Comparison of ENCODE assay signal across 12 cellular contexts in the genomic region with DNA sequence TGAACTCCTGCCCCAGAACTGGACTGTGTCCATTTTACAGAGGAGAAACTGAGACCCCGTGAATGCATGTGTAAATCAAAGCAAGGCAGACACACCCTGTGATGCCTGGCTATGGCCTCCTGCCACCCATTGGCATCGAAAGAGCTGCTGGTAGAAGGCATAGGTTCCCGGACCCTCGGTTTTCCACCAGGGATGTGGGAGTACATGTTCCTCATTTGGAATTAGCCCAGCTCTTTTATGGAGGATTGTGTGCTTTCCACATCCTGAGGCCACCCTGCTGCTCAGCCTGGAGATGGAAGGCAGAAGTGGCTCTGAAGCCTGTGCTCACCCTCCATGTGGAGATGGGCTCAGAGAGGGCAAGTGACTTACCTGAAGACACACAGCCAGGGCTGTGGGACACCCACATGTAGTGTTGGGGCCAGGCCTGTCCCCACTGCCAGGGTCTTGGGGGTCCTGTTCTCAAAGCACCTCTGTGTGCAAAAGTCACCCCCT. TPM values are rescaled to one million over a fixed set of nuclear protein-coding genes. Genes with fewer than 3 reads are reported as not detected.
A peak's percentile ranks its signal among the peaks of the same experiment; 100 is the strongest.
DNase-seq lines count a peak whose midpoint lies in the region; ATAC-seq and TF ChIP-seq lines count a peak whose summit lies in the region.
"Had no signal": no experiment of that assay in that cellular context is flagged by ENCODE, and none has a peak within 500 bp of the region (broad histone marks: within the 10 kb centered on the region; RNA-seq: fewer than 3 reads in every experiment).

No MANE protein-coding gene starts in this region.

- H3K27me3 ChIP-seq in DND-41 (ENCODE audit: insufficient read depth, low read length, poor library complexity) (no peaks in the 10 kb centered on the region), HL-60 (ENCODE audit: insufficient read depth, poor library complexity, severe bottlenecking) (no peaks in the 10 kb centered on the region), gastroesophageal sphincter (peaks cover 18% of the 10 kb centered on the region)
- H3K27me3 ChIP-seq: left lung had no signal

- no peak overlapping the region for H3K4me2 ChIP-seq in DND-41 (ENCODE audit: insufficient read depth, low read length)

- H3K27ac Mint-ChIP-seq in activated naive CD8-positive, alpha-beta T cell treated with anti-CD3 and anti-CD28 coated beads, Interleukin-2, amount 10 ng/mL, durations not matched to agents 7 days and 5 days = peak overlapping the region; percentile 93

- H3K4me3 ChIP-seq in DND-41 (ENCODE audit: low read depth in 1 of 2, low read length in 2 of 2) (no peak overlapping the region), HL-60 (replicated peaks; ENCODE audit: insufficient read depth, low read length) (no peak overlapping the region), gastroesophageal sphincter (no peak overlapping the region)
- H3K4me3 ChIP-seq: dorsolateral prefrontal cortex, left lung had no signal

- no peak for DNase-seq in DND-41
- DNase-seq in HL-60 (ENCODE audit: low read depth in 1 of 2, low spot score in 1 of 2) = no peak
- DNase-seq in activated naive CD8-positive, alpha-beta T cell treated with anti-CD3 and anti-CD28 coated beads, Interleukin-2, amount 10 ng/mL, durations not matched to agents 7 days and 5 days = no peak
- DNase-seq in omental fat pad (ENCODE audit: low spot score) = no peak
- DNase-seq in amniotic stem cell (lab: John Stamatoyannopoulos, UW) = no peak
- DNase-seq: dorsolateral prefrontal cortex, NCI-H1092 had no signal

- peaks cover 54% of the 10 kb centered on the region for H3K4me1 ChIP-seq in DND-41 (ENCODE audit: insufficient read depth, low read length)
- peaks cover 0 to 27% (median 12%) of the 10 kb centered on the region in 3 donors for H3K4me1 ChIP-seq in gastroesophageal sphincter

- H3K4me1 Mint-ChIP-seq in activated naive CD8-positive, alpha-beta T cell treated with anti-CD3 and anti-CD28 coated beads, Interleukin-2, amount 10 ng/mL, durations not matched to agents 7 days and 5 days = peaks cover 54% of the 10 kb centered on the region

- no peak for TF ChIP-seq CTCF in DND-41 (IDR thresholded peaks at IDR 0.05; ENCODE audit: borderline replicate concordance, extremely low read depth, low read length, poor library complexity, severe bottlenecking)
- TF ChIP-seq CTCF in HL-60 (IDR thresholded peaks at IDR 0.05; ENCODE audit: insufficient read depth, low read length) = no peak
- no peak for TF ChIP-seq CTCF in omental fat pad (IDR thresholded peaks at IDR 0.05)
- no peak for TF ChIP-seq CTCF in gastroesophageal sphincter (IDR thresholded peaks at IDR 0.05)

- H2AFZ ChIP-seq in DND-41 (ENCODE audit: low read depth, low read length) = no peak overlapping the region

- no peaks in the 10 kb centered on the region for H3K9me3 ChIP-seq in DND-41 (ENCODE audit: insufficient read depth, low read length, severe bottlenecking)
- no peaks in the 10 kb centered on the region for H3K9me3 ChIP-seq in gastroesophageal sphincter
- H3K9me3 ChIP-seq: left lung had no signal

- no peak for TF ChIP-seq EP300 in gastroesophageal sphincter (IDR thresholded peaks at IDR 0.05)

- no peak for TF ChIP-seq POLR2A in gastroesophageal sphincter (IDR thresholded peaks at IDR 0.05)

- peaks cover 16% of the 10 kb centered on the region for H3K36me3 Mint-ChIP-seq in activated naive CD8-positive, alpha-beta T cell treated with anti-CD3 and anti-CD28 coated beads, Interleukin-2, amount 10 ng/mL, durations not matched to agents 7 days and 5 days

- H3K9ac ChIP-seq in DND-41 (ENCODE audit: low read depth, low read length) = no peak overlapping the region

- no peaks in the 10 kb centered on the region for H3K36me3 ChIP-seq in DND-41 (ENCODE audit: insufficient read depth, low read length)
- no peaks in the 10 kb centered on the region for H3K36me3 ChIP-seq in gastroesophageal sphincter
- H3K36me3 ChIP-seq: left lung had no signal

- ATAC-seq in DND-41 (ENCODE audit: insufficient read depth, low read depth) = no peak
- no peak for ATAC-seq in activated naive CD8-positive, alpha-beta T cell treated with anti-CD3 and anti-CD28 coated beads, Interleukin-2, amount 10 ng/mL, durations not matched to agents 7 days and 5 days (ENCODE audit: low read depth)
- ATAC-seq in omental fat pad (ENCODE audit: low FRiP score) = peak; percentile 3
- ATAC-seq in GM19395 (IDR thresholded peaks at IDR 0.05; ENCODE audit: unreplicated experiment) = no peak
- no peak for ATAC-seq in gastroesophageal sphincter

- POLR2A ChIA-PET in activated naive CD8-positive, alpha-beta T cell treated with anti-CD3 and anti-CD28 coated beads, Interleukin-2, amount 10 ng/mL, durations not matched to agents 7 days and 5 days (lab: Charles Lee) = interaction anchor here (1.0 to 3.2 kb wide), 6 partner anchors 22 to 104 kb away, joined by 3 to 39 read pairs (median 4); partner anchors contain the start of gene CARD19

- H3K79me2 ChIP-seq in DND-41 (ENCODE audit: insufficient read depth, low read length) = no peaks in the 10 kb centered on the region

- no peaks in the 10 kb centered on the region for H3K9me3 Mint-ChIP-seq in activated naive CD8-positive, alpha-beta T cell treated with anti-CD3 and anti-CD28 coated beads, Interleukin-2, amount 10 ng/mL, durations not matched to agents 7 days and 5 days

- no peaks in the 10 kb centered on the region for H3K27me3 Mint-ChIP-seq in activated naive CD8-positive, alpha-beta T cell treated with anti-CD3 and anti-CD28 coated beads, Interleukin-2, amount 10 ng/mL, durations not matched to agents 7 days and 5 days

- H3K4me3 Mint-ChIP-seq in activated naive CD8-positive, alpha-beta T cell treated with anti-CD3 and anti-CD28 coated beads, Interleukin-2, amount 10 ng/mL, durations not matched to agents 7 days and 5 days = peak overlapping the region; percentile 95

- H3K27ac ChIP-seq in DND-41 (ENCODE audit: low read length) (peak overlapping the region; percentile 85), HL-60 (replicated peaks) (peak overlapping the region; percentile 42), gastroesophageal sphincter (no peak overlapping the region)
- H3K27ac ChIP-seq: dorsolateral prefrontal cortex, left lung had no signal

- no peaks in the 10 kb centered on the region for H4K20me1 ChIP-seq in DND-41 (ENCODE audit: insufficient read depth, low read length)

- 60 to 100% methylated on average over 1 of the region's 4 CpGs for WGBS in gastroesophageal sphincter (ENCODE audit: low coverage in 1 of 2), 2 donors

RNA-seq across cellular contexts. Expression of gene SUSD3, which starts 2.8 kb away (rescaled TPM):
- total RNA-seq in activated naive CD8-positive, alpha-beta T cell treated with anti-CD3 and anti-CD28 coated beads, Interleukin-2, amount 10 ng/mL, durations not matched to agents 7 days and 5 days = 10 to 100 TPM; 68.0 to 70.4 TPM
- total RNA-seq in omental fat pad (10 to 100 TPM in 2 of 4 donors, 1 to 10 TPM in 2; 6.8 to 24.2 (median 12.8) TPM), gastroesophageal sphincter (1 to 10 TPM in 3 of 4 donors, not detected in 1; 1.5 to 4.7 (median 2.1) TPM)
- total RNA-seq: glomerular endothelial cell, osteocyte had no signal

RNA-seq across cellular contexts. Expression of gene CARD19, which starts 34.7 kb away (rescaled TPM):
- total RNA-seq in activated naive CD8-positive, alpha-beta T cell treated with anti-CD3 and anti-CD28 coated beads, Interleukin-2, amount 10 ng/mL, durations not matched to agents 7 days and 5 days = 10 to 100 TPM; 68.1 to 68.2 TPM
- total RNA-seq in omental fat pad = 10 to 100 TPM; 45.7 to 76.5 (median 57.9) TPM
- 10 to 100 TPM; 78.5 to 82.2 (median 80.1) TPM for total RNA-seq in gastroesophageal sphincter

Comparison
In these comparisons a context has a peak if more than half of its experiments do, and no peak if none do; other contexts are left out.
1. H3K27ac ChIP-seq: peak in DND-41 (single experiment) and HL-60 (single experiment); none in gastroesophageal sphincter (0 of 4).